Comparison of ENCODE assay signal across 9 cellular contexts in genomic region chr7:120806669-120807068, GRCh38.
DNase-seq lines count a peak whose midpoint lies in the region; ATAC-seq and TF ChIP-seq lines count a peak whose summit lies in the region.
"Had no signal": no experiment of that assay in that cellular context is flagged by ENCODE, and none has a peak within 500 bp of the region (broad histone marks: within the 10 kb centered on the region; RNA-seq: fewer than 3 reads in every experiment).

No MANE protein-coding gene starts in this region.

- in situ Hi-C loops in GM13977 (cut with MboI; ENCODE audit: low pct_unique_long_range_greater_than_20kb, low sequenced_read_pairs, unreplicated experiment): loop anchor here (10.0 kb wide), 1 partner anchor 58 kb away; no protein-coding TSS in a partner anchor

- DNase-seq in GM13977 (ENCODE audit: low spot score) (peak; percentile 27), fibroblast of pulmonary artery (ENCODE audit: low read depth) (peak; percentile 21), AML-193 (lab: John Stamatoyannopoulos, UW) (no peak), NCI-H1694 (lab: John Stamatoyannopoulos, UW) (no peak), NAMALWA (ENCODE audit: low spot score) (no peak)
- DNase-seq: aorta had no signal

- no peak overlapping the region for H3K4me3 ChIP-seq in fibroblast of pulmonary artery (replicated peaks; ENCODE audit: low read depth, low read length)

- TF ChIP-seq CTCF in GM13977 (IDR thresholded peaks at IDR 0.05; ENCODE audit: extremely low read depth, insufficient read depth, missing control alignments): no peak
- no peak for TF ChIP-seq CTCF in fibroblast of pulmonary artery (IDR thresholded peaks at IDR 0.05; ENCODE audit: low read length, missing control alignments)

- ATAC-seq in GM21423 (IDR thresholded peaks at IDR 0.05; ENCODE audit: unreplicated experiment): peak; percentile 66
- peak; percentile 67 for ATAC-seq in HG03460 (IDR thresholded peaks at IDR 0.05; ENCODE audit: unreplicated experiment)
- ATAC-seq in HG02642 (IDR thresholded peaks at IDR 0.05; ENCODE audit: poor library complexity, unreplicated experiment): no peak

Comparison
In these comparisons a context has a peak if more than half of its experiments do, and no peak if none do; other contexts are left out.
1. DNase-seq: peak in GM13977 (single experiment) and fibroblast of pulmonary artery (single experiment); none in AML-193 (0 of 2), NCI-H1694 (single experiment) and NAMALWA (single experiment).